8 cellular contexts compared by ENCODE assay signal in the genomic region with DNA sequence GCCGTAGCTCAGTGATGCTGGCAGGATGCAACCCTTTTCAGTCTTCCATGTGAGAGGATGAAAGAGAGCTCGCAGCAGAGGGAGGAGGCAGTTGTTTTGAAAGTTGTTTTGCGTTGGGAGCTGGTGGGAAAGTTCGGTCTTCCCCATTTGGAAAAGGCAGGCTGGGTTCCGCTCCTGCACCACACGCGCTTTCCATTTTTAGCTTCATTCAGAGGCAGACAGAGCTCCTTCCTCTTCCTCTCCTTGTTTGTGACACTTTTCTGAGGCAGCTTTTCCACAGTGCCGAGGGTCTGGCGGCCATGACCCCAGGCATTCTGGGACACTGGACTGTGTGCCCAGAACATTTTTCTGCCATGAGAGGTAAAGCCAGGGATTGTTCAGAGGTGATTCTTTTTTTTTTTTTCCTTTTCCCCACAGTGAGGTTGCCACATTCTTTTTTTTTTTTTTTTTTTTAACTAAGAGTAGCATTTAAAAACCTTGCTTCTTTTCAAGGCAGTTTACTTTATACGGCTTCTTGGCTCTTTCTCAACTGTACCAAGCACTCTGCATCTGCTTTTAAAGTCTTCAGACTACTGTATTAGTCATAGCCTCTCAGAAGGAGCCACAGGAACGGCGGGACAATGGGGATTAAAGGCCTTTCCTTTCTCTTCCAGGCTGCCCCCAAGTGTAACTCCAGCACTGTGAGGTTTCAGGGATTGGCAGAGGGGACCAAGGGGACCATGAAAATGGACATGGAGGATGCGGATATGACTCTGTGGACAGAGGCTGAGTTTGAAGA. TPM values are rescaled to one million over a fixed set of nuclear protein-coding genes. Genes with fewer than 3 reads are reported as not detected.
A peak's percentile ranks its signal among the peaks of the same experiment; 100 is the strongest.
DNase-seq lines count a peak whose midpoint lies in the region; ATAC-seq and TF ChIP-seq lines count a peak whose summit lies in the region.

No MANE protein-coding gene starts in this region.

- H2BK12ac ChIP-seq in trophoblast cell (ENCODE audit: low read length), result no peak overlapping the region

- ATAC-seq in RWPE2 (ENCODE audit: low read depth) (peak; percentile 15; the same call in 1 of the 3 replicates), GM21515 (IDR thresholded peaks at IDR 0.05; ENCODE audit: unreplicated experiment) (no peak), HG03095 (IDR thresholded peaks at IDR 0.05; ENCODE audit: unreplicated experiment) (no peak)

- H3K4me3 ChIP-seq in RWPE2 (ENCODE audit: severe bottlenecking) (peak overlapping the region; percentile 46), fibroblast of mammary gland (ENCODE audit: control insufficient read depth, low read depth, low read length) (peak overlapping the region; percentile 60), trophoblast cell (ENCODE audit: low read depth, low read length) (peak overlapping the region; percentile 40)

- no peak overlapping the region for H2BK120ac ChIP-seq in trophoblast cell (ENCODE audit: insufficient read depth, low read length, poor library complexity)

- no CpG with 5 or more reads among the region's 13 CpGs for WGBS in trophoblast cell (ENCODE audit: extremely low coverage, insufficient coverage, insufficient read length)

- H2AFZ ChIP-seq in trophoblast cell (ENCODE audit: insufficient read depth, low read length, poor library complexity), result no peak overlapping the region

- no peak overlapping the region for H3K23ac ChIP-seq in trophoblast cell (ENCODE audit: low read length)

- no peak overlapping the region for H4K91ac ChIP-seq in trophoblast cell (ENCODE audit: low read depth, low read length)

- no peak overlapping the region for H2AK5ac ChIP-seq in trophoblast cell (ENCODE audit: low read length)

- H3K79me2 ChIP-seq in trophoblast cell (ENCODE audit: control insufficient read depth, insufficient read depth, low read length, poor library complexity), result no peaks in the 10 kb centered on the region

- peak overlapping the region; percentile 82 for H3K27ac ChIP-seq in RWPE2 (ENCODE audit: poor library complexity, severe bottlenecking)
- no peak overlapping the region for H3K27ac ChIP-seq in trophoblast cell (ENCODE audit: low read depth, low read length)

- no peak overlapping the region for H2BK5ac ChIP-seq in trophoblast cell (ENCODE audit: low read depth, low read length, poor library complexity)

- no peak overlapping the region for H3K9ac ChIP-seq in trophoblast cell (ENCODE audit: low read length)

- H3K4me1 ChIP-seq in RWPE2 (ENCODE audit: insufficient read depth, poor library complexity, severe bottlenecking) (peaks cover 23% of the 10 kb centered on the region), trophoblast cell (ENCODE audit: control insufficient read depth in 1 of 2, insufficient read depth in 2 of 2, low read length in 2 of 2) (peaks cover 4 to 8% of the 10 kb centered on the region in 2 experiments)

- DNase-seq in GM03348 (ENCODE audit: low spot score), result peak; percentile 58
- DNase-seq in RWPE2 (ENCODE audit: low spot score), result no peak
- peak; percentile 87 for DNase-seq in fibroblast of mammary gland (ENCODE audit: low read depth)
- peak in 1 of 2 donors; percentile 7 for DNase-seq in trophoblast cell
- DNase-seq in NCI-H1436 treated with DMSO at 0.1 percent for 48 hours (lab: John Stamatoyannopoulos, UW), result no peak
- no peak for DNase-seq in stimulated activated CD4-positive, alpha-beta T cell treated with anti-CD3 and anti-CD28 coated beads, Interleukin-4, amount 100 ng/mL, for 1 hour

- peak overlapping the region; percentile 59 for H3K4me2 ChIP-seq in trophoblast cell (ENCODE audit: low read length)

- no peak overlapping the region for H3K18ac ChIP-seq in trophoblast cell (ENCODE audit: low read length)

- H3K4ac ChIP-seq in trophoblast cell (ENCODE audit: low read depth, low read length), result no peak overlapping the region

- no peak overlapping the region for H4K8ac ChIP-seq in trophoblast cell (ENCODE audit: low read depth, low read length)

- H3K9me3 ChIP-seq in RWPE2 (ENCODE audit: severe bottlenecking) (no peaks in the 10 kb centered on the region), trophoblast cell (ENCODE audit: insufficient read depth, low read depth, low read length) (no peaks in the 10 kb centered on the region)

- no peak overlapping the region for H4K12ac ChIP-seq in trophoblast cell (ENCODE audit: low read depth, low read length)

- peaks cover 2% of the 10 kb centered on the region for H3K79me1 ChIP-seq in trophoblast cell (ENCODE audit: low read length)

- H3K14ac ChIP-seq in trophoblast cell (ENCODE audit: low read length), result no peak overlapping the region

- H3K27me3 ChIP-seq in RWPE2 (ENCODE audit: insufficient read depth, poor library complexity, severe bottlenecking) (no peaks in the 10 kb centered on the region), trophoblast cell (ENCODE audit: insufficient read depth, low read length) (no peaks in the 10 kb centered on the region)

- H3K36me3 ChIP-seq in RWPE2 (ENCODE audit: low read depth) (peaks cover 32% of the 10 kb centered on the region), trophoblast cell (ENCODE audit: control insufficient read depth in 1 of 2, insufficient read depth in 2 of 2, low read length in 2 of 2) (no peaks in the 10 kb centered on the region)

- no peak for TF ChIP-seq CTCF in RWPE2 (IDR thresholded peaks at IDR 0.05; ENCODE audit: poor library complexity, severe bottlenecking)
- TF ChIP-seq CTCF in fibroblast of mammary gland (conservative IDR thresholded peaks at IDR 0.05; ENCODE audit: control insufficient read depth, insufficient read depth, low read depth, low read length), result no peak

RNA-seq across cellular contexts. Expression of a gene that starts 1.6 kb away (rescaled TPM):
- polyA plus RNA-seq in trophoblast cell (2013), result 0.94 and 1.1 TPM in 2 replicates

Comparison
In these comparisons a context has a peak if more than half of its experiments do, and no peak if none do; other contexts are left out.
1. DNase-seq: peak in GM03348 (single experiment) and fibroblast of mammary gland (single experiment); none in RWPE2 (single experiment), NCI-H1436 treated with DMSO at 0.1 percent for 48 hours (single experiment) and stimulated activated CD4-positive, alpha-beta T cell treated with anti-CD3 and anti-CD28 coated beads, Interleukin-4, amount 100 ng/mL, for 1 hour (single experiment).
2. Peak in every context shown above with its lines, with median percentiles within 50 percentile points of each other: H3K4me3 ChIP-seq.